ENCODE assay signal across 1 cellular context in genomic region chr10:80484243-80484642, GRCh38.
TF ChIP-seq lines count a peak whose summit lies in the region.

No MANE protein-coding gene starts in this region.

TF ChIP-seq in A549, 52 proteins besides CTCF, POLR2A, EP300 and RAD21 (continued from another document):
- TF ChIP-seq PBX3 (IDR thresholded peaks at IDR 0.05) (no peak), MYC (IDR thresholded peaks at IDR 0.05; ENCODE audit: borderline replicate concordance, low read length) (no peak), KDM5A (IDR thresholded peaks at IDR 0.05) (no peak), BHLHE40 (IDR thresholded peaks at IDR 0.05; ENCODE audit: low read depth, low read length) (no peak), EHMT2 (IDR thresholded peaks at IDR 0.05; ENCODE audit: low read depth) (no peak), NR3C1 (IDR thresholded peaks at IDR 0.05) (no peak), RARB (CRISPR knock-in tag; IDR thresholded peaks at IDR 0.05) (no peak), RNF2 (IDR thresholded peaks at IDR 0.05; ENCODE audit: borderline replicate concordance, low read depth) (no peak), CBX8 (IDR thresholded peaks at IDR 0.05) (no peak), FOSB (CRISPR knock-in tag; IDR thresholded peaks at IDR 0.05) (no peak), MAFK (IDR thresholded peaks at IDR 0.05; ENCODE audit: partially characterized antibody) (no peak)
- TF ChIP-seq, protein P1, sequence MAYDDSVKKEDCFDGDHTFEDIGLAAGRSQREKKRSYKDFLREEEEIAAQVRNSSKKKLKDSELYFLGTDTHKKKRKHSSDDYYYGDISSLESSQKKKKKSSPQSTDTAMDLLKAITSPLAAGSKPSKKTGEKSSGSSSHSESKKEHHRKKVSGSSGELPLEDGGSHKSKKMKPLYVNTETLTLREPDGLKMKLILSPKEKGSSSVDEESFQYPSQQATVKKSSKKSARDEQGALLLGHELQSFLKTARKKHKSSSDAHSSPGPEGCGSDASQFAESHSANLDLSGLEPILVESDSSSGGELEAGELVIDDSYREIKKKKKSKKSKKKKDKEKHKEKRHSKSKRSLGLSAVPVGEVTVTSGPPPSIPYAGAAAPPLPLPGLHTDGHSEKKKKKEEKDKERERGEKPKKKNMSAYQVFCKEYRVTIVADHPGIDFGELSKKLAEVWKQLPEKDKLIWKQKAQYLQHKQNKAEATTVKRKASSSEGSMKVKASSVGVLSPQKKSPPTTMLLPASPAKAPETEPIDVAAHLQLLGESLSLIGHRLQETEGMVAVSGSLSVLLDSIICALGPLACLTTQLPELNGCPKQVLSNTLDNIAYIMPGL (CRISPR knock-in tag; IDR thresholded peaks at IDR 0.05; ENCODE audit: borderline replicate concordance) = no peak
